In the genomic region with DNA sequence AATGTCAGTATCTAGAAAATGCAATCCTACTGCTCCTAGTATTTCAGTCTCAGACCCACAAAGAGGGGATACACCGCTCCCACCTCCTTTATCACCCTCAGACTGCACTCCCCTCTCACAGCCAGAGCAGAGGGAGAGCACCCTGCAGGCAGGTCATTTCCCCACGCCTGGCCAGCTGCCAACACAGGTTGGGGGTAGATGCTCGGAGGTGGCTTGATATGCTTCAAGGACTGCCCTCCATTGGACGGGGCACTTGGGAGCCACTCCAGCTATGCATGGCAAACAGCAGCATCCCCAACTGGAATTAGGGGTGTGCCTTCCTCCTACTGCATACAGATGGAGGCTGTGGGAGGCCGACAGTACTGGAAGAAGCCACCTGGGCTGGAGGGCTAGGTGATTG, we compare ENCODE assay signal across 2 cellular contexts.
A peak's percentile ranks its signal among the peaks of the same experiment; 100 is the strongest.
TF ChIP-seq lines count a peak whose summit lies in the region.

No MANE protein-coding gene starts in this region.

TF ChIP-seq in IMR-90, 13 proteins besides CTCF, POLR2A, EP300 and RAD21:
- no peak for TF ChIP-seq BHLHE40 (IDR thresholded peaks at IDR 0.05; ENCODE audit: low read depth, low read length)
- TF ChIP-seq, protein P1, sequence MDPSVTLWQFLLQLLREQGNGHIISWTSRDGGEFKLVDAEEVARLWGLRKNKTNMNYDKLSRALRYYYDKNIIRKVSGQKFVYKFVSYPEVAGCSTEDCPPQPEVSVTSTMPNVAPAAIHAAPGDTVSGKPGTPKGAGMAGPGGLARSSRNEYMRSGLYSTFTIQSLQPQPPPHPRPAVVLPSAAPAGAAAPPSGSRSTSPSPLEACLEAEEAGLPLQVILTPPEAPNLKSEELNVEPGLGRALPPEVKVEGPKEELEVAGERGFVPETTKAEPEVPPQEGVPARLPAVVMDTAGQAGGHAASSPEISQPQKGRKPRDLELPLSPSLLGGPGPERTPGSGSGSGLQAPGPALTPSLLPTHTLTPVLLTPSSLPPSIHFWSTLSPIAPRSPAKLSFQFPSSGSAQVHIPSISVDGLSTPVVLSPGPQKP (IDR thresholded peaks at IDR 0.05; ENCODE audit: borderline replicate concordance, low read depth, low read length): no peak
- no peak for TF ChIP-seq SMC3 (IDR thresholded peaks at IDR 0.05; ENCODE audit: low read depth, low read length)
- no peak for TF ChIP-seq RCOR1 (IDR thresholded peaks at IDR 0.05; ENCODE audit: insufficient replicate concordance, low read length)
- TF ChIP-seq FOS (IDR thresholded peaks at IDR 0.05; ENCODE audit: low read depth, low read length): no peak
- no peak for TF ChIP-seq RFX5 (IDR thresholded peaks at IDR 0.05; ENCODE audit: low read depth, low read length)
- no peak for TF ChIP-seq CEBPB (IDR thresholded peaks at IDR 0.05; ENCODE audit: low read depth, low read length)
- TF ChIP-seq MAFK (IDR thresholded peaks at IDR 0.05; ENCODE audit: low read depth, low read length): no peak
- TF ChIP-seq, protein P2, sequence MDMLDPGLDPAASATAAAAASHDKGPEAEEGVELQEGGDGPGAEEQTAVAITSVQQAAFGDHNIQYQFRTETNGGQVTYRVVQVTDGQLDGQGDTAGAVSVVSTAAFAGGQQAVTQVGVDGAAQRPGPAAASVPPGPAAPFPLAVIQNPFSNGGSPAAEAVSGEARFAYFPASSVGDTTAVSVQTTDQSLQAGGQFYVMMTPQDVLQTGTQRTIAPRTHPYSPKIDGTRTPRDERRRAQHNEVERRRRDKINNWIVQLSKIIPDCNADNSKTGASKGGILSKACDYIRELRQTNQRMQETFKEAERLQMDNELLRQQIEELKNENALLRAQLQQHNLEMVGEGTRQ (IDR thresholded peaks at IDR 0.05; ENCODE audit: low read depth, low read length): no peak
- TF ChIP-seq MAZ (IDR thresholded peaks at IDR 0.05; ENCODE audit: borderline replicate concordance, low read depth, low read length): no peak
- TF ChIP-seq CHD1 (IDR thresholded peaks at IDR 0.05; ENCODE audit: low read depth, low read length): no peak
- TF ChIP-seq MXI1 (IDR thresholded peaks at IDR 0.05; ENCODE audit: borderline replicate concordance, low read depth, low read length): no peak
- TF ChIP-seq NFE2L2 (IDR thresholded peaks at IDR 0.05; ENCODE audit: low read depth, low read length): no peak

TF ChIP-seq in K562, 482 proteins besides CTCF, POLR2A, EP300 and RAD21:
- TF ChIP-seq, protein P3, sequence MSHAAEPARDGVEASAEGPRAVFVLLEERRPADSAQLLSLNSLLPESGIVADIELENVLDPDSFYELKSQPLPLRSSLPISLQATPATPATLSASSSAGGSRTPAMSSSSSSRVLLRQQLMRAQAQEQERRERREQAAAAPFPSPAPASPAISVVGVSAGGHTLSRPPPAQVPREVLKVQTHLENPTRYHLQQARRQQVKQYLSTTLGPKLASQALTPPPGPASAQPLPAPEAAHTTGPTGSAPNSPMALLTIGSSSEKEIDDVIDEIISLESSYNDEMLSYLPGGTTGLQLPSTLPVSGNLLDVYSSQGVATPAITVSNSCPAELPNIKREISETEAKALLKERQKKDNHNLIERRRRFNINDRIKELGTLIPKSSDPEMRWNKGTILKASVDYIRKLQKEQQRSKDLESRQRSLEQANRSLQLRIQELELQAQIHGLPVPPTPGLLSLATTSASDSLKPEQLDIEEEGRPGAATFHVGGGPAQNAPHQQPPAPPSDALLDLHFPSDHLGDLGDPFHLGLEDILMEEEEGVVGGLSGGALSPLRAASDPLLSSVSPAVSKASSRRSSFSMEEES (CRISPR knock-in tag; IDR thresholded peaks at IDR 0.05): no peak
- peak; percentile 62 for TF ChIP-seq NFIC (IDR thresholded peaks at IDR 0.05)
